Comparison of ENCODE assay signal across 12 cellular contexts in the genomic region with DNA sequence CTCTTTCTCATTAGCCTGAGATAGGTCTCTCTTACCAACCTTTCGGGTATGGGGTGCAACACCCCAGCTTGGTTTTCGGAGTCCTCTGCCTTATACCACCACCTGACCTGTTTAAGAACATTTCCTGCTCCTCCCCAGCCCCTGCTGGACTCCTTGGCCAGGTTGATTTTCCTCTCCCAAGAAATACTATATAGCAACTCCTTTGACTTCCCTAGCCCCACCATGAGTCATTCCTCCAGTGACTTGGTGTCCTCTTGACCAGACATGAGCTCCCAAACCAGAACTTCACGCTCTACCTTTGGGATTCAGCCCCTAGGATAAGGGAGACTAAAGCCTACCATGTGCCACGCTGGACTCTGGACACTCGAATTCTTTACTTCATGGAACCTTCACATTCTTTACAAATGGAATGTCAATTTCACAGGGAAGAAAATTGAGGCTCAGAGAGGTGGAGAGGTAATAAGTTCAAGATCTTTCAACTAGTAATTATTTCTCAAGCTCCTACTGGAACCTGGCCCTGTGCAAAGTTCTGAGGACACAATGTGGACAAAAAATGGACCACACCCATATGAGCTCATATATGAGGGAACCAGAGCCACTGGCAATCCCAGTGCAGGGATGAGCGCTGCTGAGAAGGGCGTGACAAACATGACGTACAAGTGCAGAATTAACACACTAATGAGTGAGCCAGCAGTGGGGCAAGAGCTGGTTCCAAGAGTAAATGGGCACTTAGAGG. TPM values are rescaled to one million over a fixed set of nuclear protein-coding genes. Genes with fewer than 3 reads are reported as not detected.
A peak's percentile ranks its signal among the peaks of the same experiment; 100 is the strongest.
DNase-seq lines count a peak whose midpoint lies in the region; ATAC-seq and TF ChIP-seq lines count a peak whose summit lies in the region.
"Had no signal": no experiment of that assay in that cellular context is flagged by ENCODE, and none has a peak within 500 bp of the region (broad histone marks: within the 10 kb centered on the region; RNA-seq: fewer than 3 reads in every experiment).

No MANE protein-coding gene starts in this region.

- no peaks in the 10 kb centered on the region for H3K36me3 ChIP-seq in mucosa of descending colon (ENCODE audit: low read depth)

- H3K9me3 ChIP-seq in mucosa of descending colon, result no peaks in the 10 kb centered on the region

- TF ChIP-seq CTCF in fibroblast of pulmonary artery (IDR thresholded peaks at IDR 0.05; ENCODE audit: low read length, missing control alignments) (no peak), mucosa of descending colon (IDR thresholded peaks at IDR 0.05) (no peak), GM13977 (IDR thresholded peaks at IDR 0.05; ENCODE audit: extremely low read depth, insufficient read depth, missing control alignments) (no peak)

- H3K4me1 ChIP-seq in mucosa of descending colon (ENCODE audit: low read depth), result peaks cover 9% of the 10 kb centered on the region

- in situ Hi-C loops in GM13977 (cut with MboI; ENCODE audit: low pct_unique_long_range_greater_than_20kb, low sequenced_read_pairs, unreplicated experiment), result no loop called here

- peak; percentile 12 for DNase-seq in activated effector memory CD4-positive, alpha-beta T cell treated with anti-CD3 and anti-CD28 coated beads, Interleukin-2, amount 50 U/mL, for 16 hours
- DNase-seq in activated effector memory CD4-positive, alpha-beta T cell treated with Interleukin-2 at 50 U/mL for 16 hours, result no peak
- DNase-seq in fibroblast of pulmonary artery (ENCODE audit: low read depth), result peak; percentile 16
- peak in 1 of 3 donors; percentile 41 for DNase-seq in mucosa of descending colon
- no peak for DNase-seq in GM13977 (ENCODE audit: low spot score)
- DNase-seq in NCI-H1048 (lab: John Stamatoyannopoulos, UW), result no peak
- DNase-seq in NCI-H1436 treated with DMSO at 0.1 percent for 48 hours (lab: John Stamatoyannopoulos, UW), result no peak
- DNase-seq: DMS 273 treated with DMSO at 0.1 percent for 48 hours, NCI-H446 treated with DMSO at 0.1 percent for 48 hours had no signal

- intact Hi-C loops in mucosa of descending colon (cut with DNase I, micrococcal nuclease), result no loop called here

- H3K4me3 ChIP-seq in fibroblast of pulmonary artery (replicated peaks; ENCODE audit: low read depth, low read length), result no peak overlapping the region
- H3K4me3 ChIP-seq in mucosa of descending colon, result no peak overlapping the region

- ATAC-seq in mucosa of descending colon (peak; percentile 81), GM21390 (IDR thresholded peaks at IDR 0.05; ENCODE audit: unreplicated experiment) (no peak)

RNA-seq across cellular contexts. Expression of a gene that starts 48.2 kb away (rescaled TPM):
- total RNA-seq in mucosa of descending colon, result 10 to 100 TPM in 2 of 3 donors, 1 to 10 TPM in 1; 7.6 to 24.4 (median 14.1) TPM

RNA-seq across cellular contexts. Expression of a gene that starts 50.4 kb away (rescaled TPM):
- total RNA-seq in mucosa of descending colon, result not detected
- total RNA-seq: progenitor cell of endocrine pancreas, subcutaneous adipose tissue had no signal

Comparison
In these comparisons a context has a peak if more than half of its experiments do, and no peak if none do; other contexts are left out.
1. DNase-seq: peak in activated effector memory CD4-positive, alpha-beta T cell treated with anti-CD3 and anti-CD28 coated beads, Interleukin-2, amount 50 U/mL, for 16 hours (single experiment) and fibroblast of pulmonary artery (single experiment); none in activated effector memory CD4-positive, alpha-beta T cell treated with Interleukin-2 at 50 U/mL for 16 hours (single experiment), GM13977 (single experiment), NCI-H1048 (single experiment) and NCI-H1436 treated with DMSO at 0.1 percent for 48 hours (single experiment).